ENCODE assay signal across 9 cellular contexts in the genomic region with DNA sequence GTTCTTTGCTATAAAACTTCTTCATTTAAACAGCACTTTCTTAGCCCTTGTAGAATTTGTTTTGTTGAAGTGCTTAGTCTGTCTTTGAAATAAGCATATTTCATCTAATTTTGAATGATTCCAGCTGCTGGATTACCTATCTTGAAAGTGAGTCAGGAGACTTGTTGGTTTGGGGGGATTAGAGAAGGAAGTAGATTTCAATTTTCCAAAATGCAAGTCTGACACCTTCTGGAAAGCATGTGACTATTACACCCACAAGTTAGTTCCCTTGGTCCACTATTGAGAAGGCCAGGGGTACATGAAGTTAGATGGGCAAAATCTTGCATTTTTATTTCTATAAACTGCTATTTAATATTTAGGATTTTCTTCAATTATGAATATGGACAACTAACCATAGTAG.
DNase-seq lines count a peak whose midpoint lies in the region; ATAC-seq and TF ChIP-seq lines count a peak whose summit lies in the region.
"Had no signal": no experiment of that assay in that cellular context is flagged by ENCODE, and none has a peak within 500 bp of the region (broad histone marks: within the 10 kb centered on the region; RNA-seq: fewer than 3 reads in every experiment).

No MANE protein-coding gene starts in this region.

- H2AFZ ChIP-seq in HCT116 (ENCODE audit: low read depth, low read length, poor library complexity, severe bottlenecking) (no peak overlapping the region), OCI-LY7 (ENCODE audit: low read length) (peak overlapping the region; percentile 50; the same call in 1 of the 2 replicates)

- no peaks in the 10 kb centered on the region for H3K36me3 Mint-ChIP-seq in stimulated activated naive B cell treated with anti-CD40 and anti-IgM and Interleukin-4, amounts not matched to agents 10 μg/mL and 1 μg/mL and 100 μg/mL, for 72 hours
- no peaks in the 10 kb centered on the region for H3K36me3 Mint-ChIP-seq in CD8-positive, alpha-beta memory T cell

- H3K27me3 ChIP-seq in HCT116 (ENCODE audit: insufficient read depth, low read length): no peaks in the 10 kb centered on the region
- no peaks in the 10 kb centered on the region for H3K27me3 ChIP-seq in foreskin keratinocyte
- no peaks in the 10 kb centered on the region for H3K27me3 ChIP-seq in CD8-positive, alpha-beta memory T cell (ENCODE audit: insufficient read depth, low read length, poor library complexity, severe bottlenecking)
- H3K27me3 ChIP-seq: upper lobe of left lung had no signal

- peak; percentile 74 for ATAC-seq in HCT116
- ATAC-seq in foreskin keratinocyte: no peak
- no peak for ATAC-seq in stimulated activated naive B cell treated with anti-CD40 and anti-IgM and Interleukin-4, amounts not matched to agents 10 μg/mL and 1 μg/mL and 100 μg/mL, for 72 hours (replicated peaks)
- no peak for ATAC-seq in GM19463 (IDR thresholded peaks at IDR 0.05; ENCODE audit: unreplicated experiment)
- ATAC-seq in HG02763 (IDR thresholded peaks at IDR 0.05; ENCODE audit: unreplicated experiment): no peak

- H3K36me3 ChIP-seq in HCT116 (ENCODE audit: control insufficient read depth in 1 of 2, insufficient read depth in 2 of 2, low read length in 2 of 2) (no peaks in the 10 kb centered on the region), OCI-LY7 (ENCODE audit: insufficient read depth, low read length) (no peaks in the 10 kb centered on the region)
- no peaks in the 10 kb centered on the region for H3K36me3 ChIP-seq in CD8-positive, alpha-beta memory T cell (ENCODE audit: insufficient read depth, low read length)
- H3K36me3 ChIP-seq: upper lobe of left lung had no signal

- peak; percentile 67 for TF ChIP-seq RAD21 in HCT116 (IDR thresholded peaks at IDR 0.05; ENCODE audit: low read depth)

- H4K20me1 ChIP-seq in HCT116 (ENCODE audit: insufficient read depth) (no peaks in the 10 kb centered on the region), OCI-LY7 (ENCODE audit: insufficient read depth, low read length) (no peaks in the 10 kb centered on the region)

- TF ChIP-seq CTCF in HCT116 (IDR thresholded peaks at IDR 0.05 in 2 of 3, conservative IDR thresholded peaks at IDR 0.05 in 1 of 3; ENCODE audit: borderline replicate concordance in 1 of 3, insufficient read depth in 1 of 3, low read depth in 2 of 3, low read length in 2 of 3) (peak; percentile 35 to 56 (median 46); a peak in 5 of 6 replicates), OCI-LY7 (conservative IDR thresholded peaks at IDR 0.05; ENCODE audit: low read length) (peak; percentile 89), foreskin keratinocyte (conservative IDR thresholded peaks at IDR 0.05) (peak; percentile 68)

- peaks cover 15 to 32% of the 10 kb centered on the region in 2 donors for H3K4me1 Mint-ChIP-seq in stimulated activated naive B cell treated with anti-CD40 and anti-IgM and Interleukin-4, amounts not matched to agents 10 μg/mL and 1 μg/mL and 100 μg/mL, for 72 hours
- no peaks in the 10 kb centered on the region for H3K4me1 Mint-ChIP-seq in CD8-positive, alpha-beta memory T cell

- DNase-seq in HCT116 (ENCODE audit: low read depth, low spot score): peak; percentile 28
- DNase-seq in OCI-LY7 (ENCODE audit: low spot score): peak; percentile 58
- DNase-seq in foreskin keratinocyte: peak in 1 of 2 donors; percentile 19
- no peak for DNase-seq in stimulated activated naive B cell treated with anti-CD40 and anti-IgM and Interleukin-4, amounts not matched to agents 10 μg/mL and 1 μg/mL and 100 μg/mL, for 72 hours
- DNase-seq in CD8-positive, alpha-beta memory T cell: no peak
- DNase-seq: upper lobe of left lung had no signal

- TF ChIP-seq POLR2A in HCT116 (IDR thresholded peaks at IDR 0.05; ENCODE audit: borderline replicate concordance, extremely low read depth, insufficient read depth, insufficient read length): no peak

- no peaks in the 10 kb centered on the region for H3K27me3 Mint-ChIP-seq in stimulated activated naive B cell treated with anti-CD40 and anti-IgM and Interleukin-4, amounts not matched to agents 10 μg/mL and 1 μg/mL and 100 μg/mL, for 72 hours
- H3K27me3 Mint-ChIP-seq in CD8-positive, alpha-beta memory T cell: peaks cover 3 to 20% of the 10 kb centered on the region in 2 donors

- intact Hi-C loops in HCT116 (cut with micrococcal nuclease) (loop anchor here (1.0 to 5.0 kb wide), 3 partner anchors 133 to 321 kb away; no protein-coding TSS in a partner anchor), OCI-LY7 (cut with micrococcal nuclease; ENCODE audit: unreplicated experiment) (loop anchor here (1.0 to 5.0 kb wide), 3 partner anchors 93 to 321 kb away; no protein-coding TSS in a partner anchor)

- CTCF ChIA-PET in HCT116 (lab: Charles Lee): interaction anchor here (0.6 to 1.6 kb wide), 4 partner anchors 10 to 319 kb away, joined by 4 to 5 read pairs (median 4); a partner anchor contains a TSS
- CTCF ChIA-PET in OCI-LY7 (lab: Charles Lee; ENCODE audit: unreplicated experiment): no interaction called here
- CTCF ChIA-PET in CD8-positive, alpha-beta memory T cell (lab: Charles Lee): no interaction called here

- POLR2A ChIA-PET in HCT116 (lab: Charles Lee): no interaction called here
- POLR2A ChIA-PET in OCI-LY7 (lab: Charles Lee): interaction anchor here (1.2 kb wide), 1 partner anchor 10 kb away, joined by 3 read pairs; no protein-coding TSS in a partner anchor
- POLR2A ChIA-PET in CD8-positive, alpha-beta memory T cell (lab: Charles Lee): no interaction called here

- H3K4me3 Mint-ChIP-seq in stimulated activated naive B cell treated with anti-CD40 and anti-IgM and Interleukin-4, amounts not matched to agents 10 μg/mL and 1 μg/mL and 100 μg/mL, for 72 hours: no peak overlapping the region
- no peak overlapping the region for H3K4me3 Mint-ChIP-seq in CD8-positive, alpha-beta memory T cell

- H3K9me2 ChIP-seq in HCT116 (ENCODE audit: insufficient read depth): no peaks in the 10 kb centered on the region
- no peaks in the 10 kb centered on the region for H3K9me2 ChIP-seq in OCI-LY7 (ENCODE audit: insufficient read depth, low read length)

- H3K27ac Mint-ChIP-seq in stimulated activated naive B cell treated with anti-CD40 and anti-IgM and Interleukin-4, amounts not matched to agents 10 μg/mL and 1 μg/mL and 100 μg/mL, for 72 hours: peak overlapping the region; percentile 27
- H3K27ac Mint-ChIP-seq in CD8-positive, alpha-beta memory T cell: no peak overlapping the region

- H3K79me2 ChIP-seq in HCT116 (ENCODE audit: insufficient read depth, low read length): no peaks in the 10 kb centered on the region
- H3K79me2 ChIP-seq in OCI-LY7 (ENCODE audit: insufficient read depth, low read depth, low read length): no peaks in the 10 kb centered on the region

- H3K9me3 ChIP-seq in HCT116 (ENCODE audit: control insufficient read depth in 1 of 2, insufficient read depth in 1 of 2, low read depth in 1 of 2, low read length in 2 of 2) (no peaks in the 10 kb centered on the region), OCI-LY7 (ENCODE audit: low read length) (no peaks in the 10 kb centered on the region)
- H3K9me3 ChIP-seq in CD8-positive, alpha-beta memory T cell (ENCODE audit: low read length): no peaks in the 10 kb centered on the region
- H3K9me3 ChIP-seq: upper lobe of left lung had no signal

- BruUV-seq in HCT116 (replicated peaks; lab: Mats Ljungman, UMichigan) (no TSS peak), OCI-LY7 (replicated peaks; lab: Mats Ljungman, UMichigan) (no TSS peak)

- H3K9ac ChIP-seq in HCT116 (ENCODE audit: low read length): no peak overlapping the region

- no peak overlapping the region for H3K4me2 ChIP-seq in HCT116 (ENCODE audit: low read length)
- H3K4me2 ChIP-seq in OCI-LY7 (ENCODE audit: low read length): no peak overlapping the region

- H3K27ac ChIP-seq in HCT116 (ENCODE audit: low read depth, low read length): no peak overlapping the region
- H3K27ac ChIP-seq in OCI-LY7 (ENCODE audit: low read depth, low read length, poor library complexity, severe bottlenecking): no peak overlapping the region
- H3K27ac ChIP-seq in foreskin keratinocyte: no peak overlapping the region
- no peak overlapping the region for H3K27ac ChIP-seq in CD8-positive, alpha-beta memory T cell (ENCODE audit: low read depth, low read length)
- H3K27ac ChIP-seq: upper lobe of left lung had no signal

- peaks cover 0 to 1% of the 10 kb centered on the region in 2 donors for H3K9me3 Mint-ChIP-seq in stimulated activated naive B cell treated with anti-CD40 and anti-IgM and Interleukin-4, amounts not matched to agents 10 μg/mL and 1 μg/mL and 100 μg/mL, for 72 hours
- no peaks in the 10 kb centered on the region for H3K9me3 Mint-ChIP-seq in CD8-positive, alpha-beta memory T cell

- H3K4me3 ChIP-seq in HCT116 (replicated peaks in 1 of 2; ENCODE audit: low read depth in 1 of 2, low read length in 2 of 2) (no peak overlapping the region), OCI-LY7 (ENCODE audit: low read depth, low read length, poor library complexity, severe bottlenecking) (no peak overlapping the region)
- no peak overlapping the region for H3K4me3 ChIP-seq in CD8-positive, alpha-beta memory T cell (ENCODE audit: low read length)
- H3K4me3 ChIP-seq: lung, upper lobe of left lung had no signal

- H3K4me1 ChIP-seq in HCT116 (ENCODE audit: control insufficient read depth in 1 of 2, insufficient read depth in 2 of 2, low read length in 2 of 2) (no peaks in the 10 kb centered on the region), OCI-LY7 (ENCODE audit: insufficient read depth, low read length, poor library complexity, severe bottlenecking) (peaks cover 48% of the 10 kb centered on the region), foreskin keratinocyte (no peaks in the 10 kb centered on the region)
- no peaks in the 10 kb centered on the region for H3K4me1 ChIP-seq in CD8-positive, alpha-beta memory T cell (ENCODE audit: insufficient read depth, low read length)
- H3K4me1 ChIP-seq: upper lobe of left lung had no signal

- RAD21 ChIA-PET in HCT116 (lab: Charles Lee; ENCODE audit: low non-redundant PET in 1 of 2, low total read pairs in 2 of 2, uncharacterized antibody in 2 of 2, unreplicated experiment in 2 of 2): no interaction called here

TF ChIP-seq in HCT116, 20 proteins besides CTCF, POLR2A, EP300 and RAD21 (continues in another document):
- TF ChIP-seq CEBPB (IDR thresholded peaks at IDR 0.05; ENCODE audit: low read depth) (no peak), ZNF274 (IDR thresholded peaks at IDR 0.05; ENCODE audit: low read depth, low read length) (no peak), EGR1 (IDR thresholded peaks at IDR 0.05; ENCODE audit: low read depth) (no peak), EZH2 (IDR thresholded peaks at IDR 0.05) (no peak), SRF (IDR thresholded peaks at IDR 0.05; ENCODE audit: low read depth) (no peak)
- TF ChIP-seq, protein P1, sequence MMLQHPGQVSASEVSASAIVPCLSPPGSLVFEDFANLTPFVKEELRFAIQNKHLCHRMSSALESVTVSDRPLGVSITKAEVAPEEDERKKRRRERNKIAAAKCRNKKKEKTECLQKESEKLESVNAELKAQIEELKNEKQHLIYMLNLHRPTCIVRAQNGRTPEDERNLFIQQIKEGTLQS (IDR thresholded peaks at IDR 0.05): no peak

Comparison
In these comparisons a context has a peak if more than half of its experiments do, and no peak if none do; other contexts are left out.
1. DNase-seq: peak in HCT116 (single experiment) and OCI-LY7 (single experiment); none in stimulated activated naive B cell treated with anti-CD40 and anti-IgM and Interleukin-4, amounts not matched to agents 10 μg/mL and 1 μg/mL and 100 μg/mL, for 72 hours (single experiment) and CD8-positive, alpha-beta memory T cell (0 of 5).
2. Peak in every context shown above with its lines, with median percentiles within 50 percentile points of each other: CTCF ChIP-seq.